Comparison of ENCODE assay signal across 16 cellular contexts in the genomic region with DNA sequence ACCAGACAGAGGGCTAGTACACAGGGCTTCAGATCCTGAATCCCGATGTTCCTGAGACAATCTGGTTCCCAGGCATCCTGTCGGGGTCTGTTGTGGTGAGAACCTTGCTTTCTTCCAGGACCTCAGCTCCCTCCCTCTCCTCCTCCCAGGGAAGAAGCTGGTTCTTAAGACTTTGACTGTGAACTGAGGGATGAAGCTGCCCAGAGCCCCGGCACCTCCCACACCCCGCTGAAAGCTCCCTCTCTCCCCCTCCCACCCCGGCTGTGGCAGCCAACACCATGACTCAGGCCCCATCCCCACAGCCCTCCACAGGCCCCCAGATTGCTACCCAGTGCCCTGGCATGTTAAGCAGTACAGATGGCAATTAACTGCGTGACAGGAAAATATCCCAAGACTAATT.
A peak's percentile ranks its signal among the peaks of the same experiment; 100 is the strongest.
DNase-seq lines count a peak whose midpoint lies in the region; ATAC-seq, FAIRE-seq and TF ChIP-seq lines count a peak whose summit lies in the region.
"Had no signal": no experiment of that assay in that cellular context is flagged by ENCODE, and none has a peak within 500 bp of the region (broad histone marks: within the 10 kb centered on the region; RNA-seq: fewer than 3 reads in every experiment).

No MANE protein-coding gene starts in this region.

- WGBS in SK-N-SH (ENCODE audit: low lambda C conversion rate), result 33% methylated on average over 6 of the region's 6 CpGs
- WGBS in suprapubic skin, result 30% methylated on average over 6 of the region's 6 CpGs

- H3K9me2 ChIP-seq in SK-N-SH, result no peaks in the 10 kb centered on the region

- TF ChIP-seq EP300 in SK-N-SH (IDR thresholded peaks at IDR 0.05; ENCODE audit: borderline replicate concordance in 1 of 2, low read depth in 1 of 2, low read length in 1 of 2) (no peak), suprapubic skin (IDR thresholded peaks at IDR 0.05) (no peak)

- TF ChIP-seq CTCF in SK-N-SH (IDR thresholded peaks at IDR 0.05) (no peak), suprapubic skin (IDR thresholded peaks at IDR 0.05) (no peak), D721Med (IDR thresholded peaks at IDR 0.05; ENCODE audit: insufficient read depth, missing control alignments) (no peak)

- no peaks in the 10 kb centered on the region for H3K79me2 ChIP-seq in SK-N-SH (ENCODE audit: insufficient read depth)

- DNase-seq in HT1080 (ENCODE audit: low read depth) (peak; percentile 85), SK-N-SH (no peak), left kidney (ENCODE audit: low read depth, low spot score) (peak; percentile 66), suprapubic skin (ENCODE audit: low spot score in 2 of 2) (peak; percentile 53 to 67), germinal center (ENCODE audit: low spot score) (no peak), D721Med (ENCODE audit: insufficient read length, low spot score) (no peak)
- DNase-seq in activated CD4-positive, alpha-beta T cell treated with anti-CD3 and anti-CD28 coated beads, Interleukin-2, amount 50 U/mL, for 4 hours, result no peak
- DNase-seq: activated CD4-positive, alpha-beta T cell treated with anti-CD3 and anti-CD28 coated beads for 36 hours; activated T-cell treated with anti-CD3 and anti-CD28 coated beads, Interleukin-2, amount 50 U/mL, for 72 hours; IMR-90; NCI-H1048; NCI-H2227 treated with DMSO at 0.1 percent for 48 hours; upper lobe of right lung had no signal

- H3K4me2 ChIP-seq in SK-N-SH, result peak overlapping the region; percentile 18; the same call in 1 of the 2 replicates
- H3K4me2 ChIP-seq: BLaER1 treated with 17β-estradiol and CSF1 and Interleukin-3, amounts not matched to agents 10 nM and 100 nM had no signal

- H4K20me1 ChIP-seq in SK-N-SH (ENCODE audit: insufficient read depth), result no peaks in the 10 kb centered on the region
- H4K20me1 ChIP-seq: BLaER1 treated with 17β-estradiol and CSF1 and Interleukin-3, amounts not matched to agents 10 nM and 100 nM had no signal

- H3K9me3 ChIP-seq in SK-N-SH (no peaks in the 10 kb centered on the region), suprapubic skin (no peaks in the 10 kb centered on the region)
- H3K9me3 ChIP-seq: BLaER1 treated with 17β-estradiol and CSF1 and Interleukin-3, amounts not matched to agents 10 nM and 100 nM; Peyer's patch; upper lobe of right lung had no signal

- no peak for TF ChIP-seq RAD21 in SK-N-SH (IDR thresholded peaks at IDR 0.05; ENCODE audit: low read length)

- peaks cover 4 to 41% of the 10 kb centered on the region in 2 experiments; a peak in 1 of 4 replicates for H3K4me1 ChIP-seq in SK-N-SH (ENCODE audit: control insufficient read depth in 1 of 2, insufficient read depth in 2 of 2, low read depth in 1 of 2, low read length in 1 of 2)
- no peaks in the 10 kb centered on the region for H3K4me1 ChIP-seq in suprapubic skin
- H3K4me1 ChIP-seq: Peyer's patch, upper lobe of right lung had no signal

- peaks cover 5% of the 10 kb centered on the region for H3F3A ChIP-seq in SK-N-SH (replicated peaks; ENCODE audit: insufficient read depth)

- H3K9ac ChIP-seq in SK-N-SH, result no peak overlapping the region
- H3K9ac ChIP-seq: BLaER1 treated with 17β-estradiol and CSF1 and Interleukin-3, amounts not matched to agents 10 nM and 100 nM had no signal

- H3K4me3 ChIP-seq in SK-N-SH (ENCODE audit: low read depth in 2 of 2, low read length in 1 of 2), result no peak overlapping the region
- H3K4me3 ChIP-seq in suprapubic skin, result no peak overlapping the region
- H3K4me3 ChIP-seq: BLaER1 treated with 17β-estradiol and CSF1 and Interleukin-3, amounts not matched to agents 10 nM and 100 nM; Peyer's patch; upper lobe of right lung had no signal

- CTCF ChIA-PET in SK-N-SH (lab: Yijun Ruan, JAX), result interaction anchor here (1.0 to 1.4 kb wide), 2 partner anchors 40 to 238 kb away, joined by 3 to 4 read pairs; partner anchors contain the start of gene LRFN2

- no peaks in the 10 kb centered on the region for H3K36me3 ChIP-seq in SK-N-SH (replicated peaks in 1 of 2; ENCODE audit: control insufficient read depth in 1 of 2, insufficient read depth in 2 of 2, low read length in 1 of 2)
- no peaks in the 10 kb centered on the region for H3K36me3 ChIP-seq in suprapubic skin
- H3K36me3 ChIP-seq: BLaER1 treated with 17β-estradiol and CSF1 and Interleukin-3, amounts not matched to agents 10 nM and 100 nM; Peyer's patch; upper lobe of right lung had no signal

- POLR2A ChIA-PET in SK-N-SH (lab: Yijun Ruan, JAX), result no interaction called here

- no peak overlapping the region; a peak in 1 of 4 replicates for H3K27ac ChIP-seq in SK-N-SH (ENCODE audit: low read depth in 2 of 2, low read length in 1 of 2)
- no peak overlapping the region for H3K27ac ChIP-seq in suprapubic skin
- H3K27ac ChIP-seq: BLaER1 treated with 17β-estradiol and CSF1 and Interleukin-3, amounts not matched to agents 10 nM and 100 nM; Peyer's patch; upper lobe of right lung had no signal

- 0 out of 2 replicates have a peak overlapping the region, but pooled peaks have one; percentile 29 for H2AFZ ChIP-seq in SK-N-SH (ENCODE audit: low read depth)

- H3K27me3 ChIP-seq in SK-N-SH (ENCODE audit: insufficient read depth) (no peaks in the 10 kb centered on the region), suprapubic skin (peaks cover 4% of the 10 kb centered on the region)
- H3K27me3 ChIP-seq: BLaER1 treated with 17β-estradiol and CSF1 and Interleukin-3, amounts not matched to agents 10 nM and 100 nM; Peyer's patch; upper lobe of right lung had no signal

- no peak for TF ChIP-seq POLR2A in suprapubic skin (IDR thresholded peaks at IDR 0.05)

- ATAC-seq in GM18498 (IDR thresholded peaks at IDR 0.05; ENCODE audit: unreplicated experiment), result no peak
- ATAC-seq: activated CD4-positive, alpha-beta T cell treated with anti-CD3 and anti-CD28 coated beads for 36 hours; activated T-cell treated with anti-CD3 and anti-CD28 coated beads, Interleukin-2, amount 50 U/mL, for 72 hours; upper lobe of right lung had no signal

- FAIRE-seq in D721Med (lab: Jason Lieb, UNC), result no peak

TF ChIP-seq in SK-N-SH, 30 proteins besides CTCF, POLR2A, EP300 and RAD21 (continues in another document):
- TF ChIP-seq RCOR1 (IDR thresholded peaks at IDR 0.05; ENCODE audit: low read length), result no peak
- TF ChIP-seq FOSL2 (IDR thresholded peaks at IDR 0.05; ENCODE audit: borderline replicate concordance, low read depth), result no peak
- no peak for TF ChIP-seq TAF1 (IDR thresholded peaks at IDR 0.05; ENCODE audit: borderline replicate concordance, low read depth, low read length)
- no peak for TF ChIP-seq GABPA (IDR thresholded peaks at IDR 0.05; ENCODE audit: low read depth)
- TF ChIP-seq, protein P1, sequence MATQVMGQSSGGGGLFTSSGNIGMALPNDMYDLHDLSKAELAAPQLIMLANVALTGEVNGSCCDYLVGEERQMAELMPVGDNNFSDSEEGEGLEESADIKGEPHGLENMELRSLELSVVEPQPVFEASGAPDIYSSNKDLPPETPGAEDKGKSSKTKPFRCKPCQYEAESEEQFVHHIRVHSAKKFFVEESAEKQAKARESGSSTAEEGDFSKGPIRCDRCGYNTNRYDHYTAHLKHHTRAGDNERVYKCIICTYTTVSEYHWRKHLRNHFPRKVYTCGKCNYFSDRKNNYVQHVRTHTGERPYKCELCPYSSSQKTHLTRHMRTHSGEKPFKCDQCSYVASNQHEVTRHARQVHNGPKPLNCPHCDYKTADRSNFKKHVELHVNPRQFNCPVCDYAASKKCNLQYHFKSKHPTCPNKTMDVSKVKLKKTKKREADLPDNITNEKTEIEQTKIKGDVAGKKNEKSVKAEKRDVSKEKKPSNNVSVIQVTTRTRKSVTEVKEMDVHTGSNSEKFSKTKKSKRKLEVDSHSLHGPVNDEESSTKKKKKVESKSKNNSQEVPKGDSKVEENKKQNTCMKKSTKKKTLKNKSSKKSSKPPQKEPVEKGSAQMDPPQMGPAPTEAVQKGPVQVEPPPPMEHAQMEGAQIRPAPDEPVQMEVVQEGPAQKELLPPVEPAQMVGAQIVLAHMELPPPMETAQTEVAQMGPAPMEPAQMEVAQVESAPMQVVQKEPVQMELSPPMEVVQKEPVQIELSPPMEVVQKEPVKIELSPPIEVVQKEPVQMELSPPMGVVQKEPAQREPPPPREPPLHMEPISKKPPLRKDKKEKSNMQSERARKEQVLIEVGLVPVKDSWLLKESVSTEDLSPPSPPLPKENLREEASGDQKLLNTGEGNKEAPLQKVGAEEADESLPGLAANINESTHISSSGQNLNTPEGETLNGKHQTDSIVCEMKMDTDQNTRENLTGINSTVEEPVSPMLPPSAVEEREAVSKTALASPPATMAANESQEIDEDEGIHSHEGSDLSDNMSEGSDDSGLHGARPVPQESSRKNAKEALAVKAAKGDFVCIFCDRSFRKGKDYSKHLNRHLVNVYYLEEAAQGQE (IDR thresholded peaks at IDR 0.05; ENCODE audit: low read depth, low read length), result no peak
- TF ChIP-seq RXRA (IDR thresholded peaks at IDR 0.05; ENCODE audit: borderline replicate concordance, low read depth), result no peak
- no peak for TF ChIP-seq RFX5 (IDR thresholded peaks at IDR 0.05; ENCODE audit: low read length)
- no peak for TF ChIP-seq FOXJ3 (CRISPR knock-in tag; IDR thresholded peaks at IDR 0.05)
- TF ChIP-seq, protein P2, sequence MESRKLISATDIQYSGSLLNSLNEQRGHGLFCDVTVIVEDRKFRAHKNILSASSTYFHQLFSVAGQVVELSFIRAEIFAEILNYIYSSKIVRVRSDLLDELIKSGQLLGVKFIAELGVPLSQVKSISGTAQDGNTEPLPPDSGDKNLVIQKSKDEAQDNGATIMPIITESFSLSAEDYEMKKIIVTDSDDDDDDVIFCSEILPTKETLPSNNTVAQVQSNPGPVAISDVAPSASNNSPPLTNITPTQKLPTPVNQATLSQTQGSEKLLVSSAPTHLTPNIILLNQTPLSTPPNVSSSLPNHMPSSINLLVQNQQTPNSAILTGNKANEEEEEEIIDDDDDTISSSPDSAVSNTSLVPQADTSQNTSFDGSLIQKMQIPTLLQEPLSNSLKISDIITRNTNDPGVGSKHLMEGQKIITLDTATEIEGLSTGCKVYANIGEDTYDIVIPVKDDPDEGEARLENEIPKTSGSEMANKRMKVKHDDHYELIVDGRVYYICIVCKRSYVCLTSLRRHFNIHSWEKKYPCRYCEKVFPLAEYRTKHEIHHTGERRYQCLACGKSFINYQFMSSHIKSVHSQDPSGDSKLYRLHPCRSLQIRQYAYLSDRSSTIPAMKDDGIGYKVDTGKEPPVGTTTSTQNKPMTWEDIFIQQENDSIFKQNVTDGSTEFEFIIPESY (IDR thresholded peaks at IDR 0.05; ENCODE audit: borderline replicate concordance, low read depth), result no peak
- TF ChIP-seq EZH2phosphoT487 (IDR thresholded peaks at IDR 0.05; ENCODE audit: borderline replicate concordance, low read depth), result no peak
- TF ChIP-seq IRF3 (IDR thresholded peaks at IDR 0.05; ENCODE audit: low read depth, low read length), result no peak

Comparison
In these comparisons a context has a peak if more than half of its experiments do, and no peak if none do; other contexts are left out.
1. DNase-seq: peak in HT1080 (single experiment), left kidney (single experiment) and suprapubic skin (2 of 2); none in SK-N-SH (single experiment), germinal center (single experiment), activated CD4-positive, alpha-beta T cell treated with anti-CD3 and anti-CD28 coated beads, Interleukin-2, amount 50 U/mL, for 4 hours (0 of 2) and D721Med (single experiment).